In genomic region chr6:39225946-39226437, GRCh38 we compare ENCODE assay signal across 1 cellular context.
TF ChIP-seq lines count a peak whose summit lies in the region.

No MANE protein-coding gene starts in this region.

TF ChIP-seq in K562, 482 proteins besides CTCF, POLR2A, EP300 and RAD21 (continued from another document and continues in another):
- TF ChIP-seq THRA (IDR thresholded peaks at IDR 0.05) (no peak), RBM17 (IDR thresholded peaks at IDR 0.05; ENCODE audit: borderline replicate concordance, low read depth, low read length) (no peak), MTA1 (IDR thresholded peaks at IDR 0.05; ENCODE audit: borderline replicate concordance) (peak; percentile 59; the same call in 1 of the 2 replicates), EHMT2 (IDR thresholded peaks at IDR 0.05) (peak; percentile 92), ATF7 (IDR thresholded peaks at IDR 0.05) (no peak), GTF2F1 (IDR thresholded peaks at IDR 0.05; ENCODE audit: low read depth, low read length) (no peak), MYNN (IDR thresholded peaks at IDR 0.05) (no peak), MYNN (CRISPR knock-in tag; IDR thresholded peaks at IDR 0.05) (no peak), XRCC3 (IDR thresholded peaks at IDR 0.05) (no peak), DEAF1 (CRISPR knock-in tag; IDR thresholded peaks at IDR 0.05) (no peak), CREB1 (IDR thresholded peaks at IDR 0.05) (no peak), CREB1 (CRISPR knock-in tag; IDR thresholded peaks at IDR 0.05) (no peak), ZMIZ1 (IDR thresholded peaks at IDR 0.05; ENCODE audit: low read depth in 2 of 2, low read length in 2 of 2) (0 out of 4 replicates have a peak, but pooled peaks of 1 of the 2 experiments have one; percentile 52), RBM14 (IDR thresholded peaks at IDR 0.05; ENCODE audit: borderline replicate concordance, insufficient read depth, low read depth, low read length) (no peak), KLF10 (CRISPR knock-in tag; IDR thresholded peaks at IDR 0.05) (peak; percentile 36; the same call in 1 of the 2 replicates), NFYB (IDR thresholded peaks at IDR 0.05; ENCODE audit: extremely low read depth, insufficient read length) (no peak), MAZ (CRISPR knock-in tag; conservative IDR thresholded peaks at IDR 0.05 in 1 of 2, IDR thresholded peaks at IDR 0.05 in 1 of 2) (no peak; a peak in 1 of 4 replicates), ESRRB (CRISPR knock-in tag; IDR thresholded peaks at IDR 0.05; ENCODE audit: borderline replicate concordance) (peak; percentile 74; the same call in 1 of the 2 replicates), ZNF551 (CRISPR knock-in tag; IDR thresholded peaks at IDR 0.05) (0 out of 2 replicates have a peak, but pooled peaks have one; percentile 26), KLF6 (CRISPR knock-in tag; IDR thresholded peaks at IDR 0.05; ENCODE audit: borderline replicate concordance) (peak; percentile 79), MAFG (tag; conservative IDR thresholded peaks at IDR 0.05) (no peak; the same call in none of the 2 replicates), CHD2 (IDR thresholded peaks at IDR 0.05; ENCODE audit: low read depth, low read length) (no peak), RBM39 (optimal IDR thresholded peaks at IDR 0.05; ENCODE audit: low read depth, low read length) (no peak), ARID3A (IDR thresholded peaks at IDR 0.05; ENCODE audit: borderline replicate concordance, low read depth, low read length) (no peak), HMGN3 (IDR thresholded peaks at IDR 0.05; ENCODE audit: borderline replicate concordance, extremely low read depth, insufficient read length, low read depth, low read length) (no peak), XRCC5 (IDR thresholded peaks at IDR 0.05; ENCODE audit: low read depth, low read length) (no peak), E2F5 (CRISPR knock-in tag; IDR thresholded peaks at IDR 0.05) (no peak), GATAD2B (IDR thresholded peaks at IDR 0.05; ENCODE audit: borderline replicate concordance) (no peak), FUS (optimal IDR thresholded peaks at IDR 0.05; ENCODE audit: low read depth, low read length) (no peak), HEY1 (CRISPR knock-in tag; IDR thresholded peaks at IDR 0.05; ENCODE audit: borderline replicate concordance) (no peak), CBFA2T2 (conservative IDR thresholded peaks at IDR 0.05) (peak; percentile 81), SMARCA4 (IDR thresholded peaks at IDR 0.05) (peak; percentile 89), ZNF253 (CRISPR knock-in tag; conservative IDR thresholded peaks at IDR 0.05) (no peak), ATF2 (CRISPR knock-in tag; IDR thresholded peaks at IDR 0.05) (no peak), UBTF (IDR thresholded peaks at IDR 0.05; ENCODE audit: borderline replicate concordance in 1 of 2, low read depth in 2 of 2, low read length in 2 of 2) (0 out of 4 replicates have a peak, but pooled peaks of 1 of the 2 experiments have one; percentile 44), HDAC8 (tag; IDR thresholded peaks at IDR 0.05) (0 out of 2 replicates have a peak, but pooled peaks have one; percentile 32), ZNF41 (CRISPR knock-in tag; conservative IDR thresholded peaks at IDR 0.05) (no peak), ZNF239 (CRISPR knock-in tag; IDR thresholded peaks at IDR 0.05) (peak; percentile 45; the same call in 1 of the 2 replicates), CBX5 (IDR thresholded peaks at IDR 0.05; ENCODE audit: borderline replicate concordance, low read depth) (no peak), ZNF589 (CRISPR knock-in tag; IDR thresholded peaks at IDR 0.05; ENCODE audit: low read depth) (peak; percentile 86), E2F1 (CRISPR knock-in tag; IDR thresholded peaks at IDR 0.05) (0 out of 2 replicates have a peak, but pooled peaks have one; percentile 39), ZNF785 (CRISPR knock-in tag; IDR thresholded peaks at IDR 0.05) (no peak), ZNF347 (CRISPR knock-in tag; IDR thresholded peaks at IDR 0.05; ENCODE audit: low read depth) (0 out of 2 replicates have a peak, but pooled peaks have one; percentile 19), RAD51 (IDR thresholded peaks at IDR 0.05; ENCODE audit: borderline replicate concordance, low read depth) (peak; percentile 97), MBD1 (CRISPR knock-in tag; IDR thresholded peaks at IDR 0.05) (no peak), ZNF197 (CRISPR knock-in tag; IDR thresholded peaks at IDR 0.05; ENCODE audit: low read depth) (peak; percentile 36; the same call in 1 of the 2 replicates), SRSF9 (IDR thresholded peaks at IDR 0.05; ENCODE audit: borderline replicate concordance, low read depth, low read length) (no peak), NFXL1 (CRISPR knock-in tag; IDR thresholded peaks at IDR 0.05) (no peak), CBFB (CRISPR knock-in tag; IDR thresholded peaks at IDR 0.05) (no peak), MTF1 (CRISPR knock-in tag; IDR thresholded peaks at IDR 0.05; ENCODE audit: borderline replicate concordance) (peak; percentile 68; the same call in 1 of the 2 replicates), ELF4 (CRISPR knock-in tag; IDR thresholded peaks at IDR 0.05) (no peak), ZNF740 (CRISPR knock-in tag; IDR thresholded peaks at IDR 0.05) (no peak), ZNF740 (tag; IDR thresholded peaks at IDR 0.05) (no peak), NFE2 (IDR thresholded peaks at IDR 0.05; ENCODE audit: low read depth) (peak; percentile 88)
